In genomic region chr1:199264283-199264682, GRCh38 we compare ENCODE assay signal across 15 cellular contexts.
DNase-seq lines count a peak whose midpoint lies in the region; ATAC-seq and TF ChIP-seq lines count a peak whose summit lies in the region.
"Had no signal": no experiment of that assay in that cellular context is flagged by ENCODE, and none has a peak within 500 bp of the region (broad histone marks: within the 10 kb centered on the region; RNA-seq: fewer than 3 reads in every experiment).

No MANE protein-coding gene starts in this region.

- ATAC-seq in activated naive CD4-positive, alpha-beta T cell treated with anti-CD3 and anti-CD28 coated beads, Interleukin-2, amount 50 U/mL, for 72 hours = peak; percentile 58 to 88
- peak; percentile 81 for ATAC-seq in activated naive CD8-positive, alpha-beta T cell treated with anti-CD3 and anti-CD28 coated beads, Interleukin-2, amount 50 U/mL, for 24 hours
- ATAC-seq in stimulated activated naive CD8-positive, alpha-beta T cell treated with anti-CD3 and anti-CD28 coated beads, Interleukin-15, amount 100 ng/mL, for 72 hours = peak; percentile 71
- ATAC-seq: A549, GM12878 had no signal

- TF ChIP-seq CTCF in chondrocyte (IDR thresholded peaks at IDR 0.05) (no peak), endodermal cell (conservative IDR thresholded peaks at IDR 0.05) (no peak)

- H2BK5ac ChIP-seq in neuronal stem cell (ENCODE audit: low read length) = no peak overlapping the region

- H3K9ac ChIP-seq in neuronal stem cell (ENCODE audit: low read depth, low read length, poor library complexity) (no peak overlapping the region), endodermal cell (ENCODE audit: extremely low read depth, low read length, poor library complexity, severe bottlenecking) (no peak overlapping the region)
- H3K9ac ChIP-seq: GM23248 had no signal

- H3K36me3 Mint-ChIP-seq in activated naive CD4-positive, alpha-beta T cell treated with anti-CD3 and anti-CD28 coated beads, Interleukin-2, amount 50 U/mL, for 72 hours = no peaks in the 10 kb centered on the region
- H3K36me3 Mint-ChIP-seq in activated naive CD8-positive, alpha-beta T cell treated with anti-CD3 and anti-CD28 coated beads, Interleukin-2, amount 50 U/mL, for 24 hours (ENCODE audit: low read depth) = no peaks in the 10 kb centered on the region
- H3K36me3 Mint-ChIP-seq in chondrocyte (ENCODE audit: low read depth) (peaks cover 2% of the 10 kb centered on the region), endodermal cell (ENCODE audit: low read depth) (no peaks in the 10 kb centered on the region)
- H3K36me3 Mint-ChIP-seq: CD4-positive, alpha-beta memory T cell had no signal

- H3K79me1 ChIP-seq in neuronal stem cell (ENCODE audit: low read depth, low read length) = no peaks in the 10 kb centered on the region

- H3K9me3 ChIP-seq in neuronal stem cell (replicated peaks in 1 of 2; ENCODE audit: control insufficient read depth in 2 of 2, insufficient read depth in 1 of 2, low read depth in 1 of 2, low read length in 2 of 2) (no peaks in the 10 kb centered on the region), endodermal cell (ENCODE audit: control insufficient read depth, low read length) (no peaks in the 10 kb centered on the region)
- H3K9me3 ChIP-seq: A549, BE2C had no signal

- no peak overlapping the region for H3K4ac ChIP-seq in neuronal stem cell (ENCODE audit: low read length)

- H3K14ac ChIP-seq in neuronal stem cell (ENCODE audit: low read length) = no peak overlapping the region

- H3K36me3 ChIP-seq in neuronal stem cell (replicated peaks in 1 of 2; ENCODE audit: control insufficient read depth in 2 of 2, insufficient read depth in 2 of 2, low read length in 2 of 2) (no peaks in the 10 kb centered on the region), endodermal cell (ENCODE audit: control insufficient read depth, insufficient read depth, low read length) (no peaks in the 10 kb centered on the region)
- H3K36me3 ChIP-seq: BE2C had no signal

- no peak overlapping the region for H2BK15ac ChIP-seq in neuronal stem cell (ENCODE audit: low read length)

- no peak overlapping the region for H3K4me3 Mint-ChIP-seq in activated naive CD8-positive, alpha-beta T cell treated with anti-CD3 and anti-CD28 coated beads, Interleukin-2, amount 50 U/mL, for 24 hours
- no peak overlapping the region for H3K4me3 Mint-ChIP-seq in stimulated activated naive CD8-positive, alpha-beta T cell treated with anti-CD3 and anti-CD28 coated beads, Interleukin-15, amount 100 ng/mL, for 72 hours
- H3K4me3 Mint-ChIP-seq in chondrocyte (ENCODE audit: unreplicated experiment) (no peak overlapping the region), endodermal cell (no peak overlapping the region)
- H3K4me3 Mint-ChIP-seq: CD4-positive, alpha-beta memory T cell had no signal

- no peak overlapping the region for H3K4me2 ChIP-seq in neuronal stem cell (ENCODE audit: insufficient read depth, low read length, poor library complexity, severe bottlenecking)
- H3K4me2 ChIP-seq: A549 had no signal

- peak overlapping the region; percentile 52 for H3K18ac ChIP-seq in neuronal stem cell (ENCODE audit: low read length)

- WGBS in neuronal stem cell (ENCODE audit: extremely low coverage in 2 of 2, insufficient read length in 2 of 2, insufficient replicate concordance in 1 of 2), 2 donors = no CpG with 5 or more reads among the region's 2 CpGs
- 84 to 100% methylated on average over 2 of the region's 2 CpGs for WGBS in endodermal cell (ENCODE audit: insufficient coverage in 1 of 2, insufficient read length in 1 of 2), 2 experiments

- H3K27ac ChIP-seq in neuronal stem cell (replicated peaks; ENCODE audit: low read length) = no peak overlapping the region
- no peak overlapping the region for H3K27ac ChIP-seq in endodermal cell (ENCODE audit: low read depth, low read length)
- H3K27ac ChIP-seq: A549, C4-2B, GM23248 had no signal

- peaks cover 0 to 4% of the 10 kb centered on the region in 2 donors for H3K9me3 Mint-ChIP-seq in activated naive CD4-positive, alpha-beta T cell treated with anti-CD3 and anti-CD28 coated beads, Interleukin-2, amount 50 U/mL, for 72 hours
- H3K9me3 Mint-ChIP-seq in activated naive CD8-positive, alpha-beta T cell treated with anti-CD3 and anti-CD28 coated beads, Interleukin-2, amount 50 U/mL, for 24 hours = no peaks in the 10 kb centered on the region
- H3K9me3 Mint-ChIP-seq in stimulated activated naive CD8-positive, alpha-beta T cell treated with anti-CD3 and anti-CD28 coated beads, Interleukin-15, amount 100 ng/mL, for 72 hours = peaks cover 0 to 4% of the 10 kb centered on the region in 2 donors
- no peaks in the 10 kb centered on the region for H3K9me3 Mint-ChIP-seq in chondrocyte (ENCODE audit: low read depth)
- no peaks in the 10 kb centered on the region for H3K9me3 Mint-ChIP-seq in endodermal cell
- H3K9me3 Mint-ChIP-seq: CD4-positive, alpha-beta memory T cell had no signal

- H2BK120ac ChIP-seq in neuronal stem cell (ENCODE audit: low read depth, low read length) = no peak overlapping the region

- no peak overlapping the region for H2AK5ac ChIP-seq in neuronal stem cell (ENCODE audit: low read depth, low read length)

- no peaks in the 10 kb centered on the region for H3K4me1 ChIP-seq in neuronal stem cell (ENCODE audit: control insufficient read depth in 2 of 2, insufficient read depth in 1 of 2, low read depth in 1 of 2, low read length in 2 of 2)
- peaks cover 6% of the 10 kb centered on the region for H3K4me1 ChIP-seq in endodermal cell (ENCODE audit: control insufficient read depth, insufficient read depth, low read length)
- H3K4me1 ChIP-seq: A549, BE2C had no signal

- no peak overlapping the region for H4K8ac ChIP-seq in neuronal stem cell (ENCODE audit: low read depth, low read length)

- H3K4me1 Mint-ChIP-seq in activated naive CD8-positive, alpha-beta T cell treated with anti-CD3 and anti-CD28 coated beads, Interleukin-2, amount 50 U/mL, for 24 hours = peaks cover 10% of the 10 kb centered on the region
- H3K4me1 Mint-ChIP-seq in stimulated activated naive CD8-positive, alpha-beta T cell treated with anti-CD3 and anti-CD28 coated beads, Interleukin-15, amount 100 ng/mL, for 72 hours = peaks cover 8% of the 10 kb centered on the region
- peaks cover 2% of the 10 kb centered on the region for H3K4me1 Mint-ChIP-seq in chondrocyte (ENCODE audit: low read depth)
- peaks cover 5% of the 10 kb centered on the region for H3K4me1 Mint-ChIP-seq in endodermal cell
- H3K4me1 Mint-ChIP-seq: CD4-positive, alpha-beta memory T cell had no signal

- no peak overlapping the region for H2AFZ ChIP-seq in neuronal stem cell (ENCODE audit: low read length)
- H2AFZ ChIP-seq: GM23248 had no signal

- H3K27me3 Mint-ChIP-seq in activated naive CD8-positive, alpha-beta T cell treated with anti-CD3 and anti-CD28 coated beads, Interleukin-2, amount 50 U/mL, for 24 hours = peaks cover 7% of the 10 kb centered on the region
- H3K27me3 Mint-ChIP-seq in stimulated activated naive CD8-positive, alpha-beta T cell treated with anti-CD3 and anti-CD28 coated beads, Interleukin-15, amount 100 ng/mL, for 72 hours = no peaks in the 10 kb centered on the region
- H3K27me3 Mint-ChIP-seq in chondrocyte (ENCODE audit: low read depth) (no peaks in the 10 kb centered on the region), endodermal cell (ENCODE audit: insufficient read depth) (no peaks in the 10 kb centered on the region)

- H3K23ac ChIP-seq in neuronal stem cell (ENCODE audit: low read depth, low read length, poor library complexity) = no peak overlapping the region

- H3K27ac Mint-ChIP-seq in activated naive CD4-positive, alpha-beta T cell treated with anti-CD3 and anti-CD28 coated beads, Interleukin-2, amount 50 U/mL, for 72 hours = no peak overlapping the region
- H3K27ac Mint-ChIP-seq in activated naive CD8-positive, alpha-beta T cell treated with anti-CD3 and anti-CD28 coated beads, Interleukin-2, amount 50 U/mL, for 24 hours = no peak overlapping the region
- H3K27ac Mint-ChIP-seq in stimulated activated naive CD8-positive, alpha-beta T cell treated with anti-CD3 and anti-CD28 coated beads, Interleukin-15, amount 100 ng/mL, for 72 hours = peak overlapping the region in 1 of 2 donors; percentile 87
- H3K27ac Mint-ChIP-seq in chondrocyte (ENCODE audit: unreplicated experiment) = no peak overlapping the region
- H3K27ac Mint-ChIP-seq in endodermal cell = no peak overlapping the region
- H3K27ac Mint-ChIP-seq: CD4-positive, alpha-beta memory T cell had no signal

- H4K91ac ChIP-seq in neuronal stem cell (ENCODE audit: low read depth, low read length, poor library complexity) = no peak overlapping the region

- H2BK12ac ChIP-seq in neuronal stem cell (ENCODE audit: low read length) = no peak overlapping the region

- peak in 1 of 2 donors; percentile 7 for DNase-seq in activated naive CD4-positive, alpha-beta T cell treated with anti-CD3 and anti-CD28 coated beads, Interleukin-2, amount 50 U/mL, for 72 hours (ENCODE audit: low spot score in 2 of 2)
- no peak for DNase-seq in activated naive CD4-positive, alpha-beta T cell treated with anti-CD3 and anti-CD28 coated beads, Interleukin-2, amount 50 U/mL, for 16 hours
- no peak for DNase-seq in activated naive CD8-positive, alpha-beta T cell treated with anti-CD3 and anti-CD28 coated beads, Interleukin-2, amount 50 U/mL, for 24 hours
- DNase-seq in neuronal stem cell (ENCODE audit: low spot score) (no peak), NCI-H1417 (lab: John Stamatoyannopoulos, UW) (no peak), chondrocyte (ENCODE audit: low spot score) (no peak), endodermal cell (no peak)
- no peak for DNase-seq in stimulated activated naive CD8-positive, alpha-beta T cell treated with anti-CD3 and anti-CD28 coated beads, Interleukin-15, amount 100 ng/mL, for 72 hours
- DNase-seq: BE2C; CD4-positive, alpha-beta memory T cell; DMS79; GM23248 had no signal

- H3K27me3 ChIP-seq in neuronal stem cell (ENCODE audit: control insufficient read depth in 3 of 3, insufficient read depth in 3 of 3, low read depth in 1 of 3, low read length in 3 of 3) (no peaks in the 10 kb centered on the region), endodermal cell (ENCODE audit: control insufficient read depth, insufficient read depth, low read length, poor library complexity, severe bottlenecking) (no peaks in the 10 kb centered on the region)
- H3K27me3 ChIP-seq: BE2C had no signal

- H3K4me3 ChIP-seq in neuronal stem cell (ENCODE audit: low read length in 2 of 2) (no peak overlapping the region), endodermal cell (ENCODE audit: low read length) (no peak overlapping the region)
- H3K4me3 ChIP-seq: A549, GM12878, GM23248 had no signal
